In genomic region chr3:177441813-177442646, GRCh38 we compare ENCODE assay signal across 8 cellular contexts.
DNase-seq lines count a peak whose midpoint lies in the region; ATAC-seq lines count a peak whose summit lies in the region.

No MANE protein-coding gene starts in this region.

- POLR2A ChIA-PET in activated CD4-positive, alpha-beta T cell treated with anti-CD3 and anti-CD28 coated beads for 36 hours (lab: Charles Lee): no interaction called here

- intact Hi-C loops in activated CD4-positive, alpha-beta T cell treated with anti-CD3 and anti-CD28 coated beads for 36 hours (cut with DNase I, micrococcal nuclease): no loop called here

- no peaks in the 10 kb centered on the region for H3K9me3 Mint-ChIP-seq in activated CD4-positive, alpha-beta T cell treated with anti-CD3 and anti-CD28 coated beads for 36 hours (ENCODE audit: low read depth)

- no peak overlapping the region for H3K27ac Mint-ChIP-seq in activated CD4-positive, alpha-beta T cell treated with anti-CD3 and anti-CD28 coated beads for 36 hours

- H3K4me3 ChIP-seq in ACC112 (ENCODE audit: low read depth, low read length): no peak overlapping the region

- no peak overlapping the region for H3K27ac ChIP-seq in ACC112 (ENCODE audit: low read depth, low read length)

- H3K4me1 Mint-ChIP-seq in activated CD4-positive, alpha-beta T cell treated with anti-CD3 and anti-CD28 coated beads for 36 hours: no peaks in the 10 kb centered on the region

- H3K36me3 ChIP-seq in ACC112 (ENCODE audit: insufficient read depth, low read length): no peaks in the 10 kb centered on the region

- H3K36me3 Mint-ChIP-seq in activated CD4-positive, alpha-beta T cell treated with anti-CD3 and anti-CD28 coated beads for 36 hours (ENCODE audit: low read depth): no peaks in the 10 kb centered on the region

- DNase-seq in cerebellar cortex (ENCODE audit: low spot score) (peak; percentile 63), DMS79 (lab: John Stamatoyannopoulos, UW) (no peak), OCI-M1 (lab: John Stamatoyannopoulos, UW) (no peak), occipital lobe (lab: John Stamatoyannopoulos, UW) (no peak)
- DNase-seq in activated CD4-positive, alpha-beta T cell treated with anti-CD3 and anti-CD28 coated beads for 36 hours: no peak

- no peak overlapping the region for H3K4me3 Mint-ChIP-seq in activated CD4-positive, alpha-beta T cell treated with anti-CD3 and anti-CD28 coated beads for 36 hours

- peak overlapping the region; percentile 16 for H2AFZ ChIP-seq in ACC112 (ENCODE audit: low read length, unreplicated experiment)

- no peaks in the 10 kb centered on the region for H3K27me3 Mint-ChIP-seq in activated CD4-positive, alpha-beta T cell treated with anti-CD3 and anti-CD28 coated beads for 36 hours

- CTCF ChIA-PET in activated CD4-positive, alpha-beta T cell treated with anti-CD3 and anti-CD28 coated beads for 36 hours (lab: Charles Lee): no interaction called here

- peaks cover 12% of the 10 kb centered on the region for H3K4me1 ChIP-seq in ACC112 (ENCODE audit: control insufficient read depth, insufficient read depth, low read length, unreplicated experiment)

- H3K27me3 ChIP-seq in ACC112 (ENCODE audit: insufficient read depth, low read length): no peaks in the 10 kb centered on the region

- H3K79me2 ChIP-seq in ACC112 (ENCODE audit: control insufficient read depth, insufficient read depth, low read length, unreplicated experiment): no peaks in the 10 kb centered on the region

- ATAC-seq in GM19372 (IDR thresholded peaks at IDR 0.05; ENCODE audit: low read depth, unreplicated experiment) (peak; percentile 98), HG03139 (IDR thresholded peaks at IDR 0.05; ENCODE audit: unreplicated experiment) (peak; percentile 99)
- no peak for ATAC-seq in activated CD4-positive, alpha-beta T cell treated with anti-CD3 and anti-CD28 coated beads for 36 hours
